ENCODE assay signal across 16 cellular contexts in genomic region chr2:209463226-209463625, GRCh38. TPM values are rescaled to one million over a fixed set of nuclear protein-coding genes. Genes with fewer than 3 reads are reported as not detected.
DNase-seq lines count a peak whose midpoint lies in the region; ATAC-seq and TF ChIP-seq lines count a peak whose summit lies in the region.
"Had no signal": no experiment of that assay in that cellular context is flagged by ENCODE, and none has a peak within 500 bp of the region (broad histone marks: within the 10 kb centered on the region; RNA-seq: fewer than 3 reads in every experiment).

No MANE protein-coding gene starts in this region.

- CTCF ChIA-PET in AG04450 (lab: Charles Lee) = no interaction called here
- CTCF ChIA-PET in OCI-LY7 (lab: Charles Lee; ENCODE audit: unreplicated experiment) = no interaction called here

- H3K36me3 ChIP-seq in OCI-LY7 (ENCODE audit: insufficient read depth, low read length) (no peaks in the 10 kb centered on the region), mesenchymal stem cell (ENCODE audit: control insufficient read depth in 1 of 2, insufficient read depth in 2 of 2, low read depth in 1 of 2, low read length in 2 of 2) (no peaks in the 10 kb centered on the region)
- H3K36me3 ChIP-seq: pancreas had no signal

- H3K9me2 ChIP-seq in OCI-LY7 (ENCODE audit: insufficient read depth, low read length) = no peaks in the 10 kb centered on the region

- WGBS in mesenchymal stem cell = 90% methylated on average over 1 of the region's 1 CpG

- ATAC-seq in GM18868 (IDR thresholded peaks at IDR 0.05; ENCODE audit: unreplicated experiment) (peak; percentile 62), left colon (no peak)
- ATAC-seq: esophagus mucosa, GM12878, left ventricle myocardium superior, pancreas had no signal

- H2BK5ac ChIP-seq in mesenchymal stem cell (ENCODE audit: low read depth, low read length, poor library complexity, severe bottlenecking) = no peak overlapping the region

- H2BK15ac ChIP-seq in mesenchymal stem cell (ENCODE audit: low read depth, poor library complexity, severe bottlenecking) = no peak overlapping the region

- H3K27me3 ChIP-seq in AG04450 (ENCODE audit: control insufficient read depth, insufficient read depth, low read length) (no peaks in the 10 kb centered on the region), mesenchymal stem cell (ENCODE audit: control insufficient read depth in 1 of 2, insufficient read depth in 1 of 2, low read length in 2 of 2) (no peaks in the 10 kb centered on the region)
- H3K27me3 ChIP-seq: pancreas had no signal

- H3K4me3 ChIP-seq in AG04450 (ENCODE audit: low read depth, low read length) (no peak overlapping the region), OCI-LY7 (ENCODE audit: low read depth, low read length, poor library complexity, severe bottlenecking) (no peak overlapping the region), fibroblast of pulmonary artery (replicated peaks; ENCODE audit: low read depth, low read length) (no peak overlapping the region), mesenchymal stem cell (ENCODE audit: insufficient read depth in 1 of 2, low read depth in 1 of 2, low read length in 2 of 2) (no peak overlapping the region)
- H3K4me3 ChIP-seq: GM12878, pancreas had no signal

- H3K4me1 ChIP-seq in OCI-LY7 (ENCODE audit: insufficient read depth, low read length, poor library complexity, severe bottlenecking) (no peaks in the 10 kb centered on the region), mesenchymal stem cell (ENCODE audit: control insufficient read depth, insufficient read depth, low read depth, low read length) (no peaks in the 10 kb centered on the region)

- H4K20me1 ChIP-seq in OCI-LY7 (ENCODE audit: insufficient read depth, low read length) = no peaks in the 10 kb centered on the region

- DNase-seq in AG04450 (ENCODE audit: low read depth, low spot score) = no peak
- DNase-seq in OCI-LY7 (ENCODE audit: low spot score) = no peak
- DNase-seq in fibroblast of pulmonary artery (ENCODE audit: low read depth) = no peak
- DNase-seq in left colon = no peak
- no peak for DNase-seq in HuH-7.5 (ENCODE audit: low spot score)
- DNase-seq in mesenchymal stem cell = no peak
- no peak for DNase-seq in globus pallidus (ENCODE audit: low spot score)
- DNase-seq: activated CD8-positive, alpha-beta memory T cell treated with anti-CD3 and anti-CD28 coated beads, Interleukin-2, amount 50 U/mL, for 4 hours; anterior cingulate cortex; CD4-positive, alpha-beta T cell; left ventricle myocardium superior; pancreas; stimulated activated CD4-positive, alpha-beta T cell treated with anti-CD3 and anti-CD28 coated beads, Interleukin-4, amount 100 ng/mL, for 1 hour had no signal

- H2BK120ac ChIP-seq in mesenchymal stem cell (ENCODE audit: low read depth, low read length) = no peak overlapping the region

- H2AK5ac ChIP-seq in mesenchymal stem cell (ENCODE audit: low read length, severe bottlenecking) = no peak overlapping the region

- no peaks in the 10 kb centered on the region for H3K79me2 ChIP-seq in OCI-LY7 (ENCODE audit: insufficient read depth, low read depth, low read length)

- no peak overlapping the region for H3K18ac ChIP-seq in mesenchymal stem cell (ENCODE audit: low read depth in 1 of 2, low read length in 2 of 2)

- intact Hi-C loops in OCI-LY7 (cut with micrococcal nuclease; ENCODE audit: unreplicated experiment) (no loop called here), left colon (cut with DNase I, micrococcal nuclease) (no loop called here)

- H4K91ac ChIP-seq in mesenchymal stem cell (ENCODE audit: low read length) = no peak overlapping the region

- H2AFZ ChIP-seq in OCI-LY7 (ENCODE audit: low read length) (no peak overlapping the region), mesenchymal stem cell (ENCODE audit: low read depth, low read length) (no peak overlapping the region)

- no peak overlapping the region for H3K4ac ChIP-seq in mesenchymal stem cell (ENCODE audit: low read depth in 1 of 2, low read length in 2 of 2)

- H2BK12ac ChIP-seq in mesenchymal stem cell (ENCODE audit: low read length in 2 of 2) = no peak overlapping the region

- H3K27ac ChIP-seq in AG04450 (ENCODE audit: low read depth, low read length) (no peak overlapping the region), OCI-LY7 (ENCODE audit: low read depth, low read length, poor library complexity, severe bottlenecking) (no peak overlapping the region), mesenchymal stem cell (ENCODE audit: low read length, poor library complexity, severe bottlenecking) (no peak overlapping the region)
- H3K27ac ChIP-seq: pancreas had no signal

- no peak overlapping the region for H4K8ac ChIP-seq in mesenchymal stem cell (ENCODE audit: low read length)

- POLR2A ChIA-PET in AG04450 (lab: Yijun Ruan, JAX) = no interaction called here
- POLR2A ChIA-PET in OCI-LY7 (lab: Charles Lee) = no interaction called here

- H3K9ac ChIP-seq in mesenchymal stem cell (ENCODE audit: low read length) = no peak overlapping the region

- H3K4me2 ChIP-seq in OCI-LY7 (ENCODE audit: low read length) (no peak overlapping the region), mesenchymal stem cell (ENCODE audit: low read length, poor library complexity, severe bottlenecking) (no peak overlapping the region)

- H3K9me3 ChIP-seq in AG04450 (ENCODE audit: control insufficient read depth, insufficient read depth, low read length) (no peaks in the 10 kb centered on the region), OCI-LY7 (ENCODE audit: low read length) (no peaks in the 10 kb centered on the region), mesenchymal stem cell (ENCODE audit: control insufficient read depth, low read length) (no peaks in the 10 kb centered on the region)
- H3K9me3 ChIP-seq: pancreas had no signal

- H3K23ac ChIP-seq in mesenchymal stem cell (ENCODE audit: low read length in 2 of 2) = no peak overlapping the region

- no peaks in the 10 kb centered on the region for H3K79me1 ChIP-seq in mesenchymal stem cell (replicated peaks; ENCODE audit: low read length, poor library complexity, severe bottlenecking)

- no peak overlapping the region for H3K14ac ChIP-seq in mesenchymal stem cell (ENCODE audit: low read length in 2 of 2)

- no TSS peak for BruUV-seq in OCI-LY7 (replicated peaks; lab: Mats Ljungman, UMichigan)

- TF ChIP-seq CTCF in AG04450 (IDR thresholded peaks at IDR 0.05; ENCODE audit: low read depth, low read length) = peak; percentile 34
- TF ChIP-seq CTCF in OCI-LY7 (conservative IDR thresholded peaks at IDR 0.05; ENCODE audit: low read length) = 0 out of 2 replicates have a peak, but pooled peaks have one; percentile 33
- peak; percentile 45 for TF ChIP-seq CTCF in fibroblast of pulmonary artery (IDR thresholded peaks at IDR 0.05; ENCODE audit: low read length, missing control alignments)

RNA-seq across cellular contexts. Expression of gene MAP2, which starts 39.4 kb away (rescaled TPM):
- polyA plus RNA-seq in AG04450 (2011; rRNA removed) = 0.69 and 1.1 TPM in 2 replicates
- polyA minus RNA-seq in AG04450 (2011; rRNA and poly(A)+ RNA removed) = 1.9 and 2.2 TPM in 2 replicates
- total RNA-seq in OCI-LY7 (2014; rRNA removed; shearing (Covaris generic)) = 2.3 TPM in 1 of 2 replicates, not detected in the other
- total RNA-seq in OCI-LY7 (2022) (0.10 TPM in 1 of 2 replicates, not detected in the other), left colon (1 to 10 TPM; 1.6 to 2.1 TPM)
- polyA plus RNA-seq in mesenchymal stem cell (2013, experiment 1 of 2) = 0.54 TPM
- 0.66 TPM for polyA plus RNA-seq in mesenchymal stem cell (2013, experiment 2 of 2)
- total RNA-seq: GM12878 had no signal
